Comparison of ENCODE assay signal across 26 cellular contexts in the genomic region with DNA sequence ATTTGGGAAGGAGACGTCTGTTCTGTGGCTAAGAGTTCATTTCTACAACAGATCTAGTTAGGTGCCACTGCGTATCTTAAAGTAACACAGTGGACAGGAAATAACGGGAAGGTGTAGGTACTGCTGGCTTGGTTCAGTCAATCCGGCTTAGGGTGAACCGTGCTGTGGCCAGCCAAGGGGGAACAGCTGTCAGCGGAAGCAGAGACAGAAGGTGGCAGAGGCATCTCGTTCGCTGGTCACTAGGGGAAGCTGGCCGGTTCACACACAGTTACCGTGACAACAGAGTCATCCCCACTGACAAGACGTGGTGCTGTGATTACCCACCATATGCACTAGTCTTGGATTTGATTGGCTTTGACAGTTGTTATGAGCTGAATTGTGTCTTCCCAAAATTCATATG. TPM values are rescaled to one million over a fixed set of nuclear protein-coding genes. Genes with fewer than 3 reads are reported as not detected.
DNase-seq lines count a peak whose midpoint lies in the region; ATAC-seq and TF ChIP-seq lines count a peak whose summit lies in the region.
"Had no signal": no experiment of that assay in that cellular context is flagged by ENCODE, and none has a peak within 500 bp of the region (broad histone marks: within the 10 kb centered on the region; RNA-seq: fewer than 3 reads in every experiment).

No MANE protein-coding gene starts in this region.

- no peak overlapping the region for H3K4me3 Mint-ChIP-seq in activated CD4-positive, alpha-beta memory T cell treated with anti-CD3 and anti-CD28 coated beads, Interleukin-2, amount 10 ng/mL, durations not matched to agents 7 days and 5 days
- H3K4me3 Mint-ChIP-seq: activated CD8-positive, alpha-beta T cell treated with anti-CD3 and anti-CD28 coated beads for 36 hours; activated naive CD8-positive, alpha-beta T cell; naive thymus-derived CD4-positive, alpha-beta T cell; T-helper 2 cell treated with Interferon-gamma antibody and Interleukin-4, amounts not matched to agents 5 μg/mL and 100 μg/mL, for 36 hours had no signal

- H3K27me3 Mint-ChIP-seq in activated CD4-positive, alpha-beta memory T cell treated with anti-CD3 and anti-CD28 coated beads, Interleukin-2, amount 10 ng/mL, durations not matched to agents 7 days and 5 days, result peaks cover 8% of the 10 kb centered on the region
- H3K27me3 Mint-ChIP-seq: activated CD8-positive, alpha-beta T cell treated with anti-CD3 and anti-CD28 coated beads for 36 hours had no signal

- CTCF ChIA-PET in activated CD4-positive, alpha-beta memory T cell treated with anti-CD3 and anti-CD28 coated beads, Interleukin-2, amount 10 ng/mL, durations not matched to agents 7 days and 5 days (lab: Charles Lee), result no interaction called here

- H3K9me3 Mint-ChIP-seq in activated CD4-positive, alpha-beta memory T cell treated with anti-CD3 and anti-CD28 coated beads, Interleukin-2, amount 10 ng/mL, durations not matched to agents 7 days and 5 days, result no peaks in the 10 kb centered on the region
- H3K9me3 Mint-ChIP-seq: activated CD8-positive, alpha-beta T cell treated with anti-CD3 and anti-CD28 coated beads for 36 hours; T-helper 2 cell treated with Interferon-gamma antibody and Interleukin-4, amounts not matched to agents 5 μg/mL and 100 μg/mL, for 36 hours had no signal

- peak; percentile 62 for DNase-seq in NCI-H748 (lab: John Stamatoyannopoulos, UW; ENCODE audit: unreplicated experiment)
- no peak for DNase-seq in NCI-H748 treated with DMSO at 0.1 percent for 48 hours (lab: John Stamatoyannopoulos, UW)
- DNase-seq in NCI-H524 treated with DMSO at 0.1 percent for 48 hours (lab: John Stamatoyannopoulos, UW), result peak; percentile 58
- DNase-seq in ecto neural progenitor cell (ENCODE audit: low spot score), result peak; percentile 39
- peak; percentile 74 for DNase-seq in retina
- DNase-seq in activated CD4-positive, alpha-beta memory T cell treated with anti-CD3 and anti-CD28 coated beads, Interleukin-2, amount 10 ng/mL, durations not matched to agents 7 days and 5 days, result no peak
- DNase-seq in NCI-H2107 treated with DMSO at 0.1 percent for 48 hours (lab: John Stamatoyannopoulos, UW; ENCODE audit: unreplicated experiment), result no peak
- DNase-seq: activated CD8-positive, alpha-beta T cell treated with anti-CD3 and anti-CD28 coated beads for 36 hours; activated effector memory CD4-positive, alpha-beta T cell treated with anti-CD3 and anti-CD28 coated beads, Interleukin-2, amount 50 U/mL, for 16 hours; DMS79 treated with DMSO at 0.1 percent for 48 hours; foreskin keratinocyte; GF-D8; heart left ventricle; IMR-90; midbrain; naive thymus-derived CD4-positive, alpha-beta T cell; NCI-H1436 treated with DMSO at 0.1 percent for 48 hours; NCI-H510A; SHP77 treated with DMSO at 0.1 percent for 48 hours; small intestine; stimulated activated naive CD4-positive, alpha-beta T cell; testis had no signal

- peaks cover 3% of the 10 kb centered on the region for H3K4me1 Mint-ChIP-seq in activated CD4-positive, alpha-beta memory T cell treated with anti-CD3 and anti-CD28 coated beads, Interleukin-2, amount 10 ng/mL, durations not matched to agents 7 days and 5 days

- H3K36me3 Mint-ChIP-seq in activated CD4-positive, alpha-beta memory T cell treated with anti-CD3 and anti-CD28 coated beads, Interleukin-2, amount 10 ng/mL, durations not matched to agents 7 days and 5 days (ENCODE audit: low read depth), result no peaks in the 10 kb centered on the region
- H3K36me3 Mint-ChIP-seq: activated naive CD8-positive, alpha-beta T cell had no signal

- POLR2A ChIA-PET in activated CD4-positive, alpha-beta memory T cell treated with anti-CD3 and anti-CD28 coated beads, Interleukin-2, amount 10 ng/mL, durations not matched to agents 7 days and 5 days (lab: Charles Lee), result no interaction called here

- H3K27ac Mint-ChIP-seq in activated CD4-positive, alpha-beta memory T cell treated with anti-CD3 and anti-CD28 coated beads, Interleukin-2, amount 10 ng/mL, durations not matched to agents 7 days and 5 days, result no peak overlapping the region
- H3K27ac Mint-ChIP-seq: activated CD8-positive, alpha-beta T cell treated with anti-CD3 and anti-CD28 coated beads for 36 hours; activated naive CD8-positive, alpha-beta T cell; naive thymus-derived CD4-positive, alpha-beta T cell; T-helper 2 cell treated with Interferon-gamma antibody and Interleukin-4, amounts not matched to agents 5 μg/mL and 100 μg/mL, for 36 hours had no signal

- no peak for ATAC-seq in SK-N-SH treated with all-trans-retinoic acid at 6 μM for 48 hours
- ATAC-seq: activated CD8-positive, alpha-beta T cell treated with anti-CD3 and anti-CD28 coated beads for 36 hours; esophagus mucosa; foreskin keratinocyte; heart left ventricle; naive thymus-derived CD4-positive, alpha-beta T cell had no signal

TF ChIP-seq in SK-N-SH treated with all-trans-retinoic acid at 6 μM for 48 hours, 23 proteins besides CTCF, POLR2A, EP300 and RAD21:
- no peak for TF ChIP-seq ZC3H10 (CRISPR knock-in tag; IDR thresholded peaks at IDR 0.05)

RNA-seq across cellular contexts. Expression of gene HDAC4, which starts 58.8 kb away (rescaled TPM):
- 10 to 100 TPM; 64.8 to 67.4 TPM for total RNA-seq in activated CD4-positive, alpha-beta memory T cell treated with anti-CD3 and anti-CD28 coated beads, Interleukin-2, amount 10 ng/mL, durations not matched to agents 7 days and 5 days

Comparison
In these comparisons a context has a peak if more than half of its experiments do, and no peak if none do; other contexts are left out.
1. DNase-seq: peak in NCI-H748 (single experiment), NCI-H524 treated with DMSO at 0.1 percent for 48 hours (single experiment), ecto neural progenitor cell (single experiment) and retina (single experiment); none in NCI-H748 treated with DMSO at 0.1 percent for 48 hours (single experiment), activated CD4-positive, alpha-beta memory T cell treated with anti-CD3 and anti-CD28 coated beads, Interleukin-2, amount 10 ng/mL, durations not matched to agents 7 days and 5 days (single experiment) and NCI-H2107 treated with DMSO at 0.1 percent for 48 hours (single experiment).